1 cellular context compared by ENCODE assay signal in genomic region chr17:44352922-44353655, GRCh38.
A peak's percentile ranks its signal among the peaks of the same experiment; 100 is the strongest.
TF ChIP-seq lines count a peak whose summit lies in the region.

No MANE protein-coding gene starts in this region.

TF ChIP-seq in K562, 482 proteins besides CTCF, POLR2A, EP300 and RAD21:
- no peak for TF ChIP-seq MBD2 (IDR thresholded peaks at IDR 0.05; ENCODE audit: borderline replicate concordance, low read depth)
- TF ChIP-seq ZBTB40 (IDR thresholded peaks at IDR 0.05): peak; percentile 75
- TF ChIP-seq ZBTB40 (CRISPR knock-in tag; IDR thresholded peaks at IDR 0.05): peak; percentile 59
